35 cellular contexts compared by ENCODE assay signal in the genomic region with DNA sequence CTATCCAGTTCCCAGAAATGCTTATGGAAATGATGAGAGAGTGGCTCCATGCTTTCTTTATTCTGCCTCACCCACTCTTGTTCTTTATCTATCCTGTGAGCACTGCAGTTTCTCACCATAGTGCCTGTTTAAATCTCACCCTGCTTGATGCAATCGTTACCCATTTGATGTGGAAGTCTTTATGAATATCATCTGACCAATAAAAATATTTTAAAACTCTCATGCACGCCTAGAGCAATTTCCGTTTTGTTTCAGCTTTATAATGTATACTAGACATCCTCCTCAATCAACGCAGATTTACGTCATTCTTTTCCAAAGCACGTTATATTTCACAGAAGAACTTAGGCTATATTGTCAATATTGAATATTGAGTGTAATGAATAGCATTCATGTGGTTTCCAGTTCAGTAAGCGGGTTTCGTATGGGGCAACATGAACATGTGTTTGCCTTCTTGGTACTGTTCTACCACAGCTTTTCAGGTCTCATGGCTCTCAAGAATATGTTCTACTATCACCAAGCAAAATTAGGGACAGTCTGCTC. TPM values are rescaled to one million over a fixed set of nuclear protein-coding genes. Genes with fewer than 3 reads are reported as not detected.
"Had no signal": no experiment of that assay in that cellular context is flagged by ENCODE, and none has a peak within 500 bp of the region (broad histone marks: within the 10 kb centered on the region; RNA-seq: fewer than 3 reads in every experiment).

No MANE protein-coding gene starts in this region.

- H3K36me3 ChIP-seq: adrenal gland, ascending aorta, brain microvascular endothelial cell, breast epithelium had no signal

- H3K27ac ChIP-seq: adrenal gland, ascending aorta, brain microvascular endothelial cell, breast epithelium, VCaP had no signal

- H3K27ac Mint-ChIP-seq: activated B cell treated with CpG ODN at 0.5 μM for 24 hours; activated CD4-positive, alpha-beta memory T cell treated with anti-CD3 and anti-CD28 coated beads for 36 hours; activated CD4-positive, alpha-beta T cell treated with anti-CD3 and anti-CD28 coated beads for 36 hours; activated CD4-positive, alpha-beta T cell treated with anti-CD3 and anti-CD28 coated beads, Interleukin-2, amount 10 ng/mL, durations not matched to agents 24 days and 14 days; activated CD8-positive, alpha-beta T cell treated with anti-CD3 and anti-CD28 coated beads for 36 hours; activated naive CD4-positive, alpha-beta T cell treated with anti-CD3 and anti-CD28 coated beads for 36 hours; activated naive CD4-positive, alpha-beta T cell treated with anti-CD3 and anti-CD28 coated beads, Interleukin-2, amount 50 U/mL, for 72 hours; activated naive CD8-positive, alpha-beta T cell treated with anti-CD3 and anti-CD28 coated beads for 36 hours; activated T-cell treated with anti-CD3 and anti-CD28 coated beads, Interleukin-2, amount 50 U/mL, for 72 hours; activated T-helper 1 cell treated with anti-CD3 and anti-CD28 coated beads, Interleukin-12 subunit alpha, Interleukin-12 subunit beta, Interleukin-2, Interleukin-4 antibody, amounts not matched to agents 30 ng/mL and 10 ng/mL and 1 ng/mL, durations not matched to agents 14 hours and 24 hours and 36 hours; activated T-helper 17 cell treated with anti-CD3 and anti-CD28 coated beads, Interleukin-2, amount 50 U/mL, for 72 hours; T-helper 1 cell treated with Interleukin-12 subunit alpha and Interleukin-12 subunit beta and Interleukin-4 antibody, amounts not matched to agents 30 μg/mL and 1 μg/mL, for 36 hours; T-helper 2 cell treated with Interferon-gamma antibody and Interleukin-4, amounts not matched to agents 5 μg/mL and 100 μg/mL, for 36 hours had no signal

- H3K27me3 ChIP-seq: adrenal gland, ascending aorta, brain microvascular endothelial cell, breast epithelium had no signal

- H3K9me3 Mint-ChIP-seq: activated B cell treated with CpG ODN at 0.5 μM for 24 hours; activated CD4-positive, alpha-beta memory T cell treated with anti-CD3 and anti-CD28 coated beads for 36 hours; activated CD4-positive, alpha-beta T cell treated with anti-CD3 and anti-CD28 coated beads, Interleukin-2, amount 10 ng/mL, durations not matched to agents 24 days and 14 days; activated CD8-positive, alpha-beta T cell treated with anti-CD3 and anti-CD28 coated beads for 36 hours; activated naive CD4-positive, alpha-beta T cell treated with anti-CD3 and anti-CD28 coated beads for 36 hours; activated naive CD4-positive, alpha-beta T cell treated with anti-CD3 and anti-CD28 coated beads, Interleukin-2, amount 50 U/mL, for 72 hours; activated naive CD8-positive, alpha-beta T cell treated with anti-CD3 and anti-CD28 coated beads for 36 hours; activated T-cell treated with anti-CD3 and anti-CD28 coated beads, Interleukin-2, amount 50 U/mL, for 4 hours; activated T-helper 1 cell treated with anti-CD3 and anti-CD28 coated beads, Interleukin-12 subunit alpha, Interleukin-12 subunit beta, Interleukin-2, Interleukin-4 antibody, amounts not matched to agents 30 ng/mL and 10 ng/mL and 1 ng/mL, durations not matched to agents 14 hours and 24 hours and 36 hours; activated T-helper 17 cell treated with anti-CD3 and anti-CD28 coated beads, Interleukin-2, amount 50 U/mL, for 72 hours; T-helper 1 cell treated with Interleukin-12 subunit alpha and Interleukin-12 subunit beta and Interleukin-4 antibody, amounts not matched to agents 30 μg/mL and 1 μg/mL, for 36 hours; T-helper 2 cell treated with Interferon-gamma antibody and Interleukin-4, amounts not matched to agents 5 μg/mL and 100 μg/mL, for 36 hours had no signal

- H3K36me3 Mint-ChIP-seq: activated CD4-positive, alpha-beta memory T cell treated with anti-CD3 and anti-CD28 coated beads for 36 hours; activated naive CD4-positive, alpha-beta T cell treated with anti-CD3 and anti-CD28 coated beads, Interleukin-2, amount 50 U/mL, for 72 hours; activated naive CD8-positive, alpha-beta T cell treated with anti-CD3 and anti-CD28 coated beads for 36 hours had no signal

- DNase-seq: activated B cell treated with CpG ODN at 0.5 μM for 24 hours; activated CD4-positive, alpha-beta memory T cell treated with anti-CD3 and anti-CD28 coated beads for 36 hours; activated CD4-positive, alpha-beta T cell treated with anti-CD3 and anti-CD28 coated beads for 36 hours; activated CD4-positive, alpha-beta T cell treated with anti-CD3 and anti-CD28 coated beads, Interleukin-2, amount 10 ng/mL, durations not matched to agents 24 days and 14 days; activated CD4-positive, alpha-beta T cell treated with anti-CD3 and anti-CD28 coated beads, Interleukin-2, amount 50 U/mL, for 1 hour; activated CD4-positive, alpha-beta T cell treated with anti-CD3 and anti-CD28 coated beads, Interleukin-2, amount 50 U/mL, for 4 hours; activated CD4-positive, CD25-positive, alpha-beta regulatory T cell treated with anti-CD3 and anti-CD28 coated beads, Interleukin-2, amount 50 U/mL, for 72 hours; activated CD8-positive, alpha-beta memory T cell treated with anti-CD3 and anti-CD28 coated beads, Interleukin-2, amount 50 U/mL, for 4 hours; activated CD8-positive, alpha-beta T cell treated with anti-CD3 and anti-CD28 coated beads for 36 hours; activated effector memory CD4-positive, alpha-beta T cell treated with anti-CD3 and anti-CD28 coated beads, Interleukin-2, amount 50 U/mL, for 16 hours; activated gamma-delta T cell treated with Interleukin-2 at 50 U/mL for 16 hours; activated naive CD4-positive, alpha-beta T cell; activated naive CD4-positive, alpha-beta T cell treated with anti-CD3 and anti-CD28 coated beads for 36 hours; activated naive CD4-positive, alpha-beta T cell treated with anti-CD3 and anti-CD28 coated beads, Interleukin-2, amount 50 U/mL, for 16 hours; activated naive CD8-positive, alpha-beta T cell treated with anti-CD3 and anti-CD28 coated beads for 36 hours; activated T-cell treated with anti-CD3 and anti-CD28 coated beads for 4 hours; activated T-cell treated with anti-CD3 and anti-CD28 coated beads, Interleukin-2, amount 50 U/mL, for 1 hour; activated T-cell treated with anti-CD3 and anti-CD28 coated beads, Interleukin-2, amount 50 U/mL, for 4 hours; activated T-cell treated with anti-CD3 and anti-CD28 coated beads, Interleukin-2, amount 50 U/mL, for 72 hours; adrenal gland; amniotic stem cell; brain microvascular endothelial cell; central memory CD4-positive, alpha-beta T cell; T-helper 1 cell; T-helper 2 cell; T-helper 9 cell had no signal

- H3K4me3 ChIP-seq: adrenal gland, ascending aorta, breast epithelium had no signal

- H3K9me3 ChIP-seq: adrenal gland, ascending aorta, breast epithelium had no signal

- H3K4me1 Mint-ChIP-seq: activated B cell treated with CpG ODN at 0.5 μM for 24 hours; activated CD4-positive, alpha-beta T cell treated with anti-CD3 and anti-CD28 coated beads for 36 hours; activated CD4-positive, alpha-beta T cell treated with anti-CD3 and anti-CD28 coated beads, Interleukin-2, amount 10 ng/mL, durations not matched to agents 24 days and 14 days; activated naive CD8-positive, alpha-beta T cell treated with anti-CD3 and anti-CD28 coated beads for 36 hours; activated T-helper 17 cell treated with anti-CD3 and anti-CD28 coated beads, Interleukin-2, amount 50 U/mL, for 72 hours had no signal

- H3K4me3 Mint-ChIP-seq: activated B cell treated with CpG ODN at 0.5 μM for 24 hours; activated CD4-positive, alpha-beta memory T cell treated with anti-CD3 and anti-CD28 coated beads for 36 hours; activated CD4-positive, alpha-beta T cell treated with anti-CD3 and anti-CD28 coated beads for 36 hours; activated CD4-positive, alpha-beta T cell treated with anti-CD3 and anti-CD28 coated beads, Interleukin-2, amount 10 ng/mL, durations not matched to agents 24 days and 14 days; activated CD8-positive, alpha-beta T cell treated with anti-CD3 and anti-CD28 coated beads for 36 hours; activated naive CD4-positive, alpha-beta T cell treated with anti-CD3 and anti-CD28 coated beads for 36 hours; activated naive CD8-positive, alpha-beta T cell treated with anti-CD3 and anti-CD28 coated beads for 36 hours; activated T-cell treated with anti-CD3 and anti-CD28 coated beads, Interleukin-2, amount 50 U/mL, for 4 hours; activated T-cell treated with anti-CD3 and anti-CD28 coated beads, Interleukin-2, amount 50 U/mL, for 72 hours; activated T-helper 1 cell treated with anti-CD3 and anti-CD28 coated beads, Interleukin-12 subunit alpha, Interleukin-12 subunit beta, Interleukin-2, Interleukin-4 antibody, amounts not matched to agents 30 ng/mL and 10 ng/mL and 1 ng/mL, durations not matched to agents 14 hours and 24 hours and 36 hours; activated T-helper 17 cell treated with anti-CD3 and anti-CD28 coated beads, Interleukin-2, amount 50 U/mL, for 72 hours; T-helper 1 cell treated with Interleukin-12 subunit alpha and Interleukin-12 subunit beta and Interleukin-4 antibody, amounts not matched to agents 30 μg/mL and 1 μg/mL, for 36 hours; T-helper 2 cell treated with Interferon-gamma antibody and Interleukin-4, amounts not matched to agents 5 μg/mL and 100 μg/mL, for 36 hours had no signal

- H3K27me3 Mint-ChIP-seq: activated B cell treated with CpG ODN at 0.5 μM for 24 hours; activated CD4-positive, alpha-beta memory T cell treated with anti-CD3 and anti-CD28 coated beads for 36 hours; activated CD4-positive, alpha-beta T cell treated with anti-CD3 and anti-CD28 coated beads for 36 hours; activated CD4-positive, alpha-beta T cell treated with anti-CD3 and anti-CD28 coated beads, Interleukin-2, amount 10 ng/mL, durations not matched to agents 24 days and 14 days; activated CD8-positive, alpha-beta T cell treated with anti-CD3 and anti-CD28 coated beads for 36 hours; activated naive CD8-positive, alpha-beta T cell treated with anti-CD3 and anti-CD28 coated beads for 36 hours; activated T-helper 17 cell treated with anti-CD3 and anti-CD28 coated beads, Interleukin-2, amount 50 U/mL, for 72 hours had no signal

- ATAC-seq: activated CD4-positive, alpha-beta T cell treated with anti-CD3 and anti-CD28 coated beads for 36 hours; activated CD8-positive, alpha-beta T cell treated with anti-CD3 and anti-CD28 coated beads for 36 hours; activated naive CD4-positive, alpha-beta T cell treated with anti-CD3 and anti-CD28 coated beads, Interleukin-2, amount 50 U/mL, for 72 hours; activated T-cell treated with anti-CD3 and anti-CD28 coated beads, Interleukin-2, amount 50 U/mL, for 4 hours; activated T-cell treated with anti-CD3 and anti-CD28 coated beads, Interleukin-2, amount 50 U/mL, for 72 hours; activated T-helper 17 cell treated with anti-CD3 and anti-CD28 coated beads, Interleukin-2, amount 50 U/mL, for 72 hours had no signal

- H3K4me1 ChIP-seq: adrenal gland, ascending aorta, breast epithelium had no signal

RNA-seq across cellular contexts. Expression of a gene that starts 32.9 kb away (rescaled TPM):
- total RNA-seq: activated CD4-positive, alpha-beta memory T cell treated with anti-CD3 and anti-CD28 coated beads for 36 hours; activated CD4-positive, alpha-beta T cell treated with anti-CD3 and anti-CD28 coated beads for 36 hours; activated CD4-positive, alpha-beta T cell treated with anti-CD3 and anti-CD28 coated beads, Interleukin-2, amount 10 ng/mL, durations not matched to agents 24 days and 14 days; activated CD8-positive, alpha-beta memory T cell treated with anti-CD3 and anti-CD28 coated beads for 36 hours; activated CD8-positive, alpha-beta T cell treated with anti-CD3 and anti-CD28 coated beads for 36 hours; activated naive CD4-positive, alpha-beta T cell treated with anti-CD3 and anti-CD28 coated beads for 36 hours; activated naive CD4-positive, alpha-beta T cell treated with anti-CD3 and anti-CD28 coated beads, Interleukin-2, amount 50 U/mL, for 72 hours; activated naive CD8-positive, alpha-beta T cell treated with anti-CD3 and anti-CD28 coated beads for 36 hours; activated T-cell treated with anti-CD3 and anti-CD28 coated beads, Interleukin-2, amount 50 U/mL, for 4 hours; activated T-cell treated with anti-CD3 and anti-CD28 coated beads, Interleukin-2, amount 50 U/mL, for 72 hours; activated T-helper 1 cell treated with anti-CD3 and anti-CD28 coated beads, Interleukin-12 subunit alpha, Interleukin-12 subunit beta, Interleukin-2, Interleukin-4 antibody, amounts not matched to agents 30 ng/mL and 10 ng/mL and 1 ng/mL, durations not matched to agents 14 hours and 24 hours and 36 hours; activated T-helper 17 cell treated with anti-CD3 and anti-CD28 coated beads, Interleukin-2, amount 50 U/mL, for 72 hours had no signal
